Comparison of ENCODE assay signal across 16 cellular contexts in genomic region chr1:61299468-61299867, GRCh38.
A peak's percentile ranks its signal among the peaks of the same experiment; 100 is the strongest.
DNase-seq lines count a peak whose midpoint lies in the region; TF ChIP-seq lines count a peak whose summit lies in the region.
"Had no signal": no experiment of that assay in that cellular context is flagged by ENCODE, and none has a peak within 500 bp of the region (broad histone marks: within the 10 kb centered on the region; RNA-seq: fewer than 3 reads in every experiment).

No MANE protein-coding gene starts in this region.

- H3K4me1 ChIP-seq in hepatocyte (ENCODE audit: insufficient read depth): peaks cover 31% of the 10 kb centered on the region
- peaks cover 5 to 10% (median 6%) of the 10 kb centered on the region in 3 donors for H3K4me1 ChIP-seq in skeletal muscle tissue (ENCODE audit: control insufficient read depth in 3 of 3, insufficient read depth in 3 of 3, low read length in 3 of 3)

- no TSS peak for BruUV-seq in Calu3 (replicated peaks; lab: Mats Ljungman, UMichigan)

- no peak for TF ChIP-seq CTCF in LNCaP clone FGC (IDR thresholded peaks at IDR 0.05; ENCODE audit: control insufficient read depth, extremely low read depth, insufficient read depth)
- no peak for TF ChIP-seq CTCF in hepatocyte (IDR thresholded peaks at IDR 0.05; ENCODE audit: poor library complexity)
- no peak for TF ChIP-seq CTCF in Calu3 (IDR thresholded peaks at IDR 0.05; ENCODE audit: unreplicated experiment)

- H3K36me3 Mint-ChIP-seq in Calu3 (ENCODE audit: insufficient read depth, unreplicated experiment): no peaks in the 10 kb centered on the region

- H3K79me2 ChIP-seq in hepatocyte: peaks cover 8% of the 10 kb centered on the region

- no peak overlapping the region for H3K4me3 Mint-ChIP-seq in Calu3 (ENCODE audit: low read depth, unreplicated experiment)
- H3K4me3 Mint-ChIP-seq: activated B cell treated with CpG ODN at 0.5 μM for 24 hours; activated naive CD8-positive, alpha-beta T cell; natural killer cell treated with Interleukin-12 subunit alpha and Interleukin-12 subunit beta and Interleukin-15 and Interleukin-18, amount 100 ng/mL, for 72 hours had no signal

- no peak overlapping the region for H3K4me3 ChIP-seq in LNCaP clone FGC (ENCODE audit: low read depth, low read length)
- no peak overlapping the region for H3K4me3 ChIP-seq in hepatocyte
- H3K4me3 ChIP-seq in skeletal muscle tissue (ENCODE audit: low read length in 3 of 3): no peak overlapping the region
- H3K4me3 ChIP-seq: skin epidermis had no signal

- H3K4me1 Mint-ChIP-seq in Calu3 (ENCODE audit: low read depth, unreplicated experiment): peaks cover 11% of the 10 kb centered on the region
- H3K4me1 Mint-ChIP-seq: activated B cell treated with CpG ODN at 0.5 μM for 24 hours had no signal

- H3K27ac Mint-ChIP-seq in Calu3 (ENCODE audit: unreplicated experiment): no peak overlapping the region
- H3K27ac Mint-ChIP-seq: activated B cell treated with CpG ODN at 0.5 μM for 24 hours; activated naive CD8-positive, alpha-beta T cell; natural killer cell treated with Interleukin-12 subunit alpha and Interleukin-12 subunit beta and Interleukin-15 and Interleukin-18, amount 100 ng/mL, for 72 hours had no signal

- no peaks in the 10 kb centered on the region for H3K36me3 ChIP-seq in hepatocyte (replicated peaks; ENCODE audit: insufficient read depth, low read depth)
- H3K36me3 ChIP-seq in skeletal muscle tissue (ENCODE audit: control insufficient read depth in 3 of 3, insufficient read depth in 3 of 3, low read length in 3 of 3): no peaks in the 10 kb centered on the region

- peak overlapping the region; percentile 31 for H2AFZ ChIP-seq in hepatocyte

- peak; percentile 74 for DNase-seq in LNCaP clone FGC (ENCODE audit: low read depth)
- DNase-seq in caudate nucleus (lab: John Stamatoyannopoulos, UW): no peak
- DNase-seq in hepatocyte (ENCODE audit: low spot score): peak; percentile 27
- no peak for DNase-seq in NCI-H2171 treated with DMSO at 0.1 percent for 48 hours (lab: John Stamatoyannopoulos, UW)
- DNase-seq in NCI-H2196 treated with DMSO at 0.1 percent for 48 hours (lab: John Stamatoyannopoulos, UW; ENCODE audit: unreplicated experiment): no peak
- DNase-seq in DMS79 (lab: John Stamatoyannopoulos, UW): no peak
- DNase-seq in Calu3: no peak
- DNase-seq: activated B cell treated with CpG ODN at 0.5 μM for 24 hours, foreskin fibroblast, islet precursor cell, NCI-H2107, substantia nigra had no signal

- H3K9me2 ChIP-seq in hepatocyte (replicated peaks; ENCODE audit: insufficient read depth): no peaks in the 10 kb centered on the region

- H3K27me3 ChIP-seq in hepatocyte (no peaks in the 10 kb centered on the region), skeletal muscle tissue (ENCODE audit: control insufficient read depth in 3 of 3, insufficient read depth in 3 of 3, low read length in 3 of 3) (no peaks in the 10 kb centered on the region)

- H3K27me3 Mint-ChIP-seq in Calu3 (ENCODE audit: unreplicated experiment): no peaks in the 10 kb centered on the region
- H3K27me3 Mint-ChIP-seq: activated naive CD8-positive, alpha-beta T cell had no signal

- H3K27ac ChIP-seq in caudate nucleus (ENCODE audit: low read depth, low read length): peak overlapping the region; percentile 61
- H3K27ac ChIP-seq in hepatocyte: peak overlapping the region; percentile 21
- peak overlapping the region; percentile 3 for H3K27ac ChIP-seq in skeletal muscle tissue (ENCODE audit: low read depth, low read length)

- no peaks in the 10 kb centered on the region for H3K9me3 Mint-ChIP-seq in Calu3 (ENCODE audit: low read depth, unreplicated experiment)
- H3K9me3 Mint-ChIP-seq: activated B cell treated with CpG ODN at 0.5 μM for 24 hours; natural killer cell treated with Interleukin-12 subunit alpha and Interleukin-12 subunit beta and Interleukin-15 and Interleukin-18, amount 100 ng/mL, for 72 hours had no signal

- WGBS in hepatocyte (ENCODE audit: low lambda C conversion rate, missing lambda C conversion rate): 30% methylated on average over 2 of the region's 2 CpGs

- H4K20me1 ChIP-seq in hepatocyte (ENCODE audit: insufficient read depth, poor library complexity, severe bottlenecking): no peaks in the 10 kb centered on the region

- H3K9me3 ChIP-seq in hepatocyte (ENCODE audit: low read depth) (no peaks in the 10 kb centered on the region), skeletal muscle tissue (ENCODE audit: control insufficient read depth in 3 of 3, low read length in 3 of 3) (no peaks in the 10 kb centered on the region)

- peak overlapping the region; percentile 59 for H3K4me2 ChIP-seq in hepatocyte

- H3K9ac ChIP-seq in skeletal muscle tissue (ENCODE audit: low read depth in 1 of 3, low read length in 3 of 3): no peak overlapping the region

- intact Hi-C loops in Calu3 (cut with micrococcal nuclease; ENCODE audit: unreplicated experiment): no loop called here

- CTCF ChIA-PET in Calu3 (lab: Charles Lee): no interaction called here

Comparison
In these comparisons a context has a peak if more than half of its experiments do, and no peak if none do; other contexts are left out.
1. DNase-seq: peak in LNCaP clone FGC (single experiment) and hepatocyte (single experiment); none in caudate nucleus (0 of 61), NCI-H2171 treated with DMSO at 0.1 percent for 48 hours (single experiment), NCI-H2196 treated with DMSO at 0.1 percent for 48 hours (single experiment), DMS79 (single experiment) and Calu3 (single experiment).
2. H3K27ac ChIP-seq: peak in every context shown above with its lines; median percentile 61 in caudate nucleus; 21 in hepatocyte; 3 in skeletal muscle tissue.